In genomic region chr10:74040200-74041126, GRCh38 we compare ENCODE assay signal across 15 cellular contexts. TPM values are rescaled to one million over a fixed set of nuclear protein-coding genes. Genes with fewer than 3 reads are reported as not detected.
A peak's percentile ranks its signal among the peaks of the same experiment; 100 is the strongest.
DNase-seq lines count a peak whose midpoint lies in the region; ATAC-seq, FAIRE-seq and TF ChIP-seq lines count a peak whose summit lies in the region.
"Had no signal": no experiment of that assay in that cellular context is flagged by ENCODE, and none has a peak within 500 bp of the region (broad histone marks: within the 10 kb centered on the region; RNA-seq: fewer than 3 reads in every experiment).

No MANE protein-coding gene starts in this region.

- H3K9me3 ChIP-seq in A549 (no peaks in the 10 kb centered on the region), HEK293 (ENCODE audit: control insufficient read depth, insufficient read depth, low read depth, low read length) (no peaks in the 10 kb centered on the region), esophagus muscularis mucosa (no peaks in the 10 kb centered on the region)
- H3K9me3 ChIP-seq: BE2C had no signal

- no peak for TF ChIP-seq EP300 in A549 (IDR thresholded peaks at IDR 0.05)
- TF ChIP-seq EP300 in esophagus muscularis mucosa (IDR thresholded peaks at IDR 0.05): no peak

- peak overlapping the region; percentile 37; the same call in 1 of the 3 replicates for H3K4me2 ChIP-seq in A549

- H3K27me3 ChIP-seq in esophagus muscularis mucosa (no peaks in the 10 kb centered on the region), rectal smooth muscle tissue (ENCODE audit: control insufficient read depth, insufficient read depth, low read length) (no peaks in the 10 kb centered on the region), dorsolateral prefrontal cortex (no peaks in the 10 kb centered on the region)
- H3K27me3 ChIP-seq: BE2C had no signal

- H3K36me3 ChIP-seq in HEK293 (ENCODE audit: control insufficient read depth in 2 of 2, insufficient read depth in 1 of 2, low read length in 2 of 2) (peaks cover 14 to 24% of the 10 kb centered on the region in 2 experiments), esophagus muscularis mucosa (peaks cover 11 to 28% (median 20%) of the 10 kb centered on the region in 4 donors), rectal smooth muscle tissue (ENCODE audit: control insufficient read depth, insufficient read depth, low read length) (peaks cover 4% of the 10 kb centered on the region)

- intact Hi-C loops in esophagus muscularis mucosa (cut with DNase I): no loop called here
- intact Hi-C loops in dorsolateral prefrontal cortex (cut with DNase I): no loop called here

- H3K4me3 ChIP-seq in A549 (no peak overlapping the region), HEK293 (ENCODE audit: low read depth, low read length) (no peak overlapping the region), esophagus muscularis mucosa (no peak overlapping the region), rectal smooth muscle tissue (ENCODE audit: low read length) (no peak overlapping the region), dorsolateral prefrontal cortex (no peak overlapping the region)

- no peak for TF ChIP-seq POLR2A in A549 (IDR thresholded peaks at IDR 0.05; ENCODE audit: low read length)
- no peak for TF ChIP-seq POLR2A in esophagus muscularis mucosa (IDR thresholded peaks at IDR 0.05; ENCODE audit: low read depth)

- ATAC-seq in A549 (peak; percentile 16 to 37; a peak in 5 of 6 replicates), HG03342 (IDR thresholded peaks at IDR 0.05; ENCODE audit: unreplicated experiment) (no peak)

- CTCF ChIA-PET in A549 (lab: Yijun Ruan, JAX) (interaction anchor here (0.9 to 2.1 kb wide), 8 partner anchors 12 to 192 kb away, joined by 3 to 11 read pairs (median 4); no protein-coding TSS in a partner anchor), HEK293 (lab: Yijun Ruan, JAX) (interaction anchor here (0.7 to 1.2 kb wide), 4 partner anchors 14 to 150 kb away, joined by 3 to 4 read pairs (median 3); no protein-coding TSS in a partner anchor)

- H3K4me1 ChIP-seq in A549 (peaks cover 27% of the 10 kb centered on the region), HEK293 (ENCODE audit: control insufficient read depth, insufficient read depth, low read length) (no peaks in the 10 kb centered on the region; the same call in 1 of the 2 replicates), esophagus muscularis mucosa (peaks cover 51 to 59% (median 53%) of the 10 kb centered on the region in 4 donors), rectal smooth muscle tissue (ENCODE audit: control insufficient read depth, insufficient read depth, low read length) (peaks cover 14% of the 10 kb centered on the region)
- H3K4me1 ChIP-seq: BE2C had no signal

- POLR2A ChIA-PET in A549 (lab: Yijun Ruan, JAX): no interaction called here
- POLR2A ChIA-PET in HEK293 (lab: Yijun Ruan, JAX): no interaction called here

- H3K27ac ChIP-seq in A549: peak overlapping the region; percentile 34 to 68; a peak in 2 of 6 replicates
- H3K27ac ChIP-seq in HEK293 (ENCODE audit: extremely low read depth, low read depth, low read length): no peak overlapping the region
- H3K27ac ChIP-seq in esophagus muscularis mucosa (replicated peaks in 1 of 4): peak overlapping the region; percentile 65 to 77 (median 75)
- peak overlapping the region; percentile 58 for H3K27ac ChIP-seq in rectal smooth muscle tissue (ENCODE audit: low read depth, low read length)
- peak overlapping the region in 17 of 59 donors; percentile 2 to 50 (median 22) for H3K27ac ChIP-seq in dorsolateral prefrontal cortex
- H3K27ac ChIP-seq: VCaP had no signal

- 62% methylated on average over 3 of the region's 3 CpGs for WGBS in A549 (ENCODE audit: missing lambda C conversion rate)
- 58% methylated on average over 3 of the region's 3 CpGs for WGBS in esophagus muscularis mucosa

- no peak for TF ChIP-seq CTCF in A549 (IDR thresholded peaks at IDR 0.05)
- TF ChIP-seq CTCF in HEK293 (tag by site-specific recombination; IDR thresholded peaks at IDR 0.05): no peak
- no peak for TF ChIP-seq CTCF in esophagus muscularis mucosa (IDR thresholded peaks at IDR 0.05)
- TF ChIP-seq CTCF in dorsolateral prefrontal cortex (IDR thresholded peaks at IDR 0.05 in 54 of 56, conservative IDR thresholded peaks at IDR 0.05 in 2 of 56; ENCODE audit: low read depth in 1 of 56, partially characterized antibody in 56 of 56): no peak

- DNase-seq in A549 (ENCODE audit: low read depth in 1 of 2, low spot score in 1 of 2) (no peak), esophagus muscularis mucosa (ENCODE audit: extremely low spot score) (no peak), dorsolateral prefrontal cortex (no peak), SW 1271 (lab: John Stamatoyannopoulos, UW) (no peak), T1000 (lab: John Stamatoyannopoulos, UW) (no peak)
- DNase-seq: activated effector memory CD4-positive, alpha-beta T cell treated with Interleukin-2 at 50 U/mL for 16 hours; BE2C; glutamatergic neuron; NCI-H446; small intestine had no signal

- no peak for TF ChIP-seq RAD21 in A549 (conservative IDR thresholded peaks at IDR 0.05 in 1 of 2, IDR thresholded peaks at IDR 0.05 in 1 of 2)

- no peak overlapping the region for H3K9ac ChIP-seq in rectal smooth muscle tissue (ENCODE audit: low read length)

- no peak for FAIRE-seq in A549 (lab: Jason Lieb, UNC)
- FAIRE-seq: colon had no signal

TF ChIP-seq in A549, 52 proteins besides CTCF, POLR2A, EP300 and RAD21 (continues in another document):
- TF ChIP-seq PBX3 (IDR thresholded peaks at IDR 0.05) (no peak), HEYL (CRISPR knock-in tag; IDR thresholded peaks at IDR 0.05) (no peak), RCOR1 (IDR thresholded peaks at IDR 0.05; ENCODE audit: low read depth, low read length) (no peak), HOXB5 (CRISPR knock-in tag; IDR thresholded peaks at IDR 0.05) (no peak), CBX8 (IDR thresholded peaks at IDR 0.05) (no peak), ZC3H11A (IDR thresholded peaks at IDR 0.05) (no peak), HOXB13 (CRISPR knock-in tag; IDR thresholded peaks at IDR 0.05; ENCODE audit: low read depth) (no peak), NPAS2 (CRISPR knock-in tag; IDR thresholded peaks at IDR 0.05; ENCODE audit: borderline replicate concordance) (no peak), NFE2L2 (conservative IDR thresholded peaks at IDR 0.05; ENCODE audit: low read length) (no peak), ZFP36 (IDR thresholded peaks at IDR 0.05; ENCODE audit: borderline replicate concordance, partially characterized antibody) (no peak)

TF ChIP-seq in HEK293, 187 proteins besides CTCF, POLR2A, EP300 and RAD21:
- TF ChIP-seq PRDM6 (tag by site-specific recombination; IDR thresholded peaks at IDR 0.05) (peak; percentile 26; the same call in 1 of the 2 replicates), MYNN (tag by site-specific recombination; IDR thresholded peaks at IDR 0.05; ENCODE audit: borderline replicate concordance) (peak; percentile 78), ZNF121 (tag by site-specific recombination; IDR thresholded peaks at IDR 0.05) (peak; percentile 72), ZNF514 (tag by site-specific recombination; IDR thresholded peaks at IDR 0.05) (no peak), YY2 (tag by site-specific recombination; IDR thresholded peaks at IDR 0.05) (no peak), ZNF223 (tag by site-specific recombination; IDR thresholded peaks at IDR 0.05) (no peak)

RNA-seq across cellular contexts. Expression of gene VCL, which starts 42.5 kb away (rescaled TPM):
- polyA plus RNA-seq in A549 (2011; rRNA removed): 101 and 112 TPM in 2 replicates
- polyA plus RNA-seq in A549 (2012; cell fraction: cytosol; rRNA removed): 42.5 and 49.4 TPM in 2 replicates
- polyA plus RNA-seq in A549 (2012; cell fraction: nucleus; rRNA removed): 139 and 188 TPM in 2 replicates
- polyA plus RNA-seq in A549 (2017; fragmentation: RNase III; extraction: RNeasy Plus Mini Kit Qiagen cat#74134 plus additional on column Dnase treatment): 111 to 119 TPM (median 112 TPM) in 3 replicates
- 89.4 and 90.1 TPM in 2 replicates for polyA minus RNA-seq in A549 (2011; rRNA and poly(A)+ RNA removed)
- 100 to 1,000 TPM; 412 to 555 (median 448) TPM for total RNA-seq in esophagus muscularis mucosa
- total RNA-seq in dorsolateral prefrontal cortex: 10 to 100 TPM; 16.0 to 62.1 (median 29.9) TPM

Comparison
In these comparisons a context has a peak if more than half of its experiments do, and no peak if none do; other contexts are left out.
1. RNA of gene VCL, which starts 42.5 kb away (total RNA-seq): 412 to 555 TPM in esophagus muscularis mucosa; 16.0 to 62.1 TPM in dorsolateral prefrontal cortex; every median in the first group is over 4 times any median in the second.